ENCODE assay signal across 27 cellular contexts in the genomic region with DNA sequence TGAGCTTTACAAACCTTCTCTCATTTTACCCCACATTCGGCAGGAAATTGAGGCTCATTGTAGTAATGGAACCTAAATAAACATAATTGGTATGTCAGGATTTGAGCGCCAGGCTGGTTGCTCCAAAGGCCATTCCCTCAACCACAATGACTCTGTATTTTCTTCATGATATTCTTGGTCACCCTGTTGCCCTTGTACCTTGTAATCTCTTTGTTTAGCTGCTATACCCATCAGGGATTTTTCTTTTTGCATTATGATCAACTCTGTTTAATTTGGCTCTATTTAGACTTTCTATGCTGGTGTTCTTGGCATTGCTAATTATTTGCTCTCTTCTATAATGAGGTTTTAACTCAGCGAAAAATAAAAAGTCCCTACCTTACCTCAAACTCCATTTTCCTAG. TPM values are rescaled to one million over a fixed set of nuclear protein-coding genes. Genes with fewer than 3 reads are reported as not detected.
"Had no signal": no experiment of that assay in that cellular context is flagged by ENCODE, and none has a peak within 500 bp of the region (broad histone marks: within the 10 kb centered on the region; RNA-seq: fewer than 3 reads in every experiment).

No MANE protein-coding gene starts in this region.

- H3K4me1 ChIP-seq: Peyer's patch, SJCRH30 had no signal

- ATAC-seq: activated CD4-positive, CD25-positive, alpha-beta regulatory T cell treated with anti-CD3 and anti-CD28 coated beads, Interleukin-2, amount 50 U/mL, for 24 hours; activated CD8-positive, alpha-beta T cell treated with anti-CD3 and anti-CD28 coated beads for 36 hours; activated T-cell treated with anti-CD3 and anti-CD28 coated beads, Interleukin-2, amount 50 U/mL, for 72 hours had no signal

- H3K9ac ChIP-seq: SK-N-SH had no signal

- H3K4me1 Mint-ChIP-seq: activated naive CD4-positive, alpha-beta T cell treated with anti-CD3 and anti-CD28 coated beads, Interleukin-2, amount 10 ng/mL, durations not matched to agents 7 days and 5 days; activated naive CD8-positive, alpha-beta T cell treated with anti-CD3 and anti-CD28 coated beads for 36 hours had no signal

- H3K4me3 ChIP-seq: cardiac muscle cell, Peyer's patch, SJCRH30 had no signal

- H3K36me3 Mint-ChIP-seq: activated naive CD4-positive, alpha-beta T cell treated with anti-CD3 and anti-CD28 coated beads, Interleukin-2, amount 10 ng/mL, durations not matched to agents 7 days and 5 days; activated naive CD8-positive, alpha-beta T cell treated with anti-CD3 and anti-CD28 coated beads for 36 hours had no signal

- H3K9me3 ChIP-seq: Peyer's patch, SJCRH30, SK-N-SH had no signal

- H3K4me3 Mint-ChIP-seq: activated CD8-positive, alpha-beta T cell treated with anti-CD3 and anti-CD28 coated beads for 36 hours; activated naive CD4-positive, alpha-beta T cell treated with anti-CD3 and anti-CD28 coated beads, Interleukin-2, amount 10 ng/mL, durations not matched to agents 7 days and 5 days; activated naive CD8-positive, alpha-beta T cell treated with anti-CD3 and anti-CD28 coated beads for 36 hours; activated T-cell treated with anti-CD3 and anti-CD28 coated beads, Interleukin-2, amount 50 U/mL, for 72 hours had no signal

- H3K36me3 ChIP-seq: brain microvascular endothelial cell, cardiac muscle cell, Peyer's patch, SJCRH30 had no signal

- DNase-seq: activated CD4-positive, alpha-beta T cell treated with anti-CD3 and anti-CD28 coated beads for 4 hours; activated CD8-positive, alpha-beta memory T cell treated with anti-CD3 and anti-CD28 coated beads, Interleukin-2, amount 50 U/mL, for 4 hours; activated CD8-positive, alpha-beta T cell treated with anti-CD3 and anti-CD28 coated beads for 36 hours; activated gamma-delta T cell treated with Interleukin-2 at 50 U/mL for 16 hours; activated naive CD4-positive, alpha-beta T cell treated with anti-CD3 and anti-CD28 coated beads, Interleukin-2, amount 10 ng/mL, durations not matched to agents 7 days and 5 days; activated naive CD8-positive, alpha-beta T cell treated with anti-CD3 and anti-CD28 coated beads for 36 hours; activated T-cell treated with anti-CD3 and anti-CD28 coated beads, Interleukin-2, amount 50 U/mL, for 72 hours; brain microvascular endothelial cell; MV-4-11; NCI-H1092 treated with DMSO at 0.1 percent for 48 hours; NCI-H1436; NCI-H2029 treated with DMSO at 0.1 percent for 48 hours; NCI-H226; NCI-H526; NCI-H82; Peyer's patch; Right ventricle myocardium superior; SJCRH30; SK-N-SH; T-helper 1 cell had no signal

- H3K9me3 Mint-ChIP-seq: activated CD8-positive, alpha-beta T cell treated with anti-CD3 and anti-CD28 coated beads for 36 hours; activated naive CD4-positive, alpha-beta T cell treated with anti-CD3 and anti-CD28 coated beads, Interleukin-2, amount 10 ng/mL, durations not matched to agents 7 days and 5 days; activated naive CD8-positive, alpha-beta T cell treated with anti-CD3 and anti-CD28 coated beads for 36 hours; activated T-cell treated with anti-CD3 and anti-CD28 coated beads, Interleukin-2, amount 50 U/mL, for 72 hours; activated T-helper 2 cell treated with anti-CD3 and anti-CD28 coated beads, Interferon-gamma antibody, Interleukin-2, Interleukin-4, amounts not matched to agents 10 μg/mL and 5 μg/mL and 100 μg/mL, durations not matched to agents 14 hours and 24 hours and 36 hours had no signal

- H3K4me2 ChIP-seq: SK-N-SH had no signal

- H3K27ac Mint-ChIP-seq: activated CD8-positive, alpha-beta T cell treated with anti-CD3 and anti-CD28 coated beads for 36 hours; activated naive CD4-positive, alpha-beta T cell treated with anti-CD3 and anti-CD28 coated beads, Interleukin-2, amount 10 ng/mL, durations not matched to agents 7 days and 5 days; activated naive CD8-positive, alpha-beta T cell treated with anti-CD3 and anti-CD28 coated beads for 36 hours; activated T-cell treated with anti-CD3 and anti-CD28 coated beads, Interleukin-2, amount 50 U/mL, for 72 hours; activated T-helper 2 cell treated with anti-CD3 and anti-CD28 coated beads, Interferon-gamma antibody, Interleukin-2, Interleukin-4, amounts not matched to agents 10 μg/mL and 5 μg/mL and 100 μg/mL, durations not matched to agents 14 hours and 24 hours and 36 hours had no signal

- H3K27ac ChIP-seq: brain microvascular endothelial cell, cardiac muscle cell, Peyer's patch, RWPE1, SJCRH30 had no signal

- H3K27me3 ChIP-seq: brain microvascular endothelial cell, cardiac muscle cell, Peyer's patch, SJCRH30 had no signal

RNA-seq across cellular contexts. Expression of gene DUOX2, which starts 29.8 kb away (rescaled TPM):
- total RNA-seq: activated naive CD8-positive, alpha-beta T cell treated with anti-CD3 and anti-CD28 coated beads for 36 hours; activated T-helper 2 cell treated with anti-CD3 and anti-CD28 coated beads, Interferon-gamma antibody, Interleukin-2, Interleukin-4, amounts not matched to agents 10 μg/mL and 5 μg/mL and 100 μg/mL, durations not matched to agents 14 hours and 24 hours and 36 hours; SJCRH30; T-helper 2 cell treated with Interferon-gamma antibody and Interleukin-4, amounts not matched to agents 100 ng/mL and 5 ng/mL, for 36 hours had no signal
- polyA plus RNA-seq: SK-N-SH had no signal

RNA-seq across cellular contexts. Expression of gene DUOXA2, which starts 30.0 kb away (rescaled TPM):
- total RNA-seq: activated CD8-positive, alpha-beta T cell treated with anti-CD3 and anti-CD28 coated beads for 36 hours; activated naive CD8-positive, alpha-beta T cell treated with anti-CD3 and anti-CD28 coated beads for 36 hours; activated T-cell treated with anti-CD3 and anti-CD28 coated beads, Interleukin-2, amount 50 U/mL, for 72 hours; activated T-helper 2 cell treated with anti-CD3 and anti-CD28 coated beads, Interferon-gamma antibody, Interleukin-2, Interleukin-4, amounts not matched to agents 10 μg/mL and 5 μg/mL and 100 μg/mL, durations not matched to agents 14 hours and 24 hours and 36 hours; cardiac muscle cell; MCF 10A; NCI-H460; Right ventricle myocardium superior; SJCRH30; T-helper 2 cell treated with Interferon-gamma antibody and Interleukin-4, amounts not matched to agents 100 ng/mL and 5 ng/mL, for 36 hours had no signal
- polyA plus RNA-seq: cardiac muscle cell, SK-N-SH had no signal

RNA-seq across cellular contexts. Expression of gene DUOXA1, which starts 45.5 kb away (rescaled TPM):
- total RNA-seq: activated CD8-positive, alpha-beta T cell treated with anti-CD3 and anti-CD28 coated beads for 36 hours; activated naive CD8-positive, alpha-beta T cell treated with anti-CD3 and anti-CD28 coated beads for 36 hours; T-helper 2 cell treated with Interferon-gamma antibody and Interleukin-4, amounts not matched to agents 100 ng/mL and 5 ng/mL, for 36 hours had no signal
- polyA plus RNA-seq: cardiac muscle cell had no signal

RNA-seq across cellular contexts. Expression of gene DUOX1, which starts 45.6 kb away (rescaled TPM):
- total RNA-seq: activated CD8-positive, alpha-beta T cell treated with anti-CD3 and anti-CD28 coated beads for 36 hours; NCI-H460; SJCRH30; T-helper 2 cell treated with Interferon-gamma antibody and Interleukin-4, amounts not matched to agents 100 ng/mL and 5 ng/mL, for 36 hours had no signal
- polyA plus RNA-seq: SK-N-SH had no signal
